11 cellular contexts compared by ENCODE assay signal in genomic region chr19:8144273-8144672, GRCh38. TPM values are rescaled to one million over a fixed set of nuclear protein-coding genes. Genes with fewer than 3 reads are reported as not detected.
"Had no signal": no experiment of that assay in that cellular context is flagged by ENCODE, and none has a peak within 500 bp of the region (broad histone marks: within the 10 kb centered on the region; RNA-seq: fewer than 3 reads in every experiment).

No MANE protein-coding gene starts in this region.

- H3K4me2 ChIP-seq: KMS-11 had no signal

- H3K4me3 ChIP-seq: HAP-1 had no signal

- DNase-seq: GOT3, HFFc6, IMR-90, Karpas-422, KBM-7 had no signal

- H3K4me1 ChIP-seq: HAP-1 had no signal

- H3K36me3 ChIP-seq: HAP-1 had no signal

- H3K4me3 Mint-ChIP-seq: HFFc6 had no signal

- H3K9me3 ChIP-seq: HAP-1 had no signal

- H3K9me3 Mint-ChIP-seq: HFFc6 had no signal

- H3K27ac Mint-ChIP-seq: HFFc6 had no signal

- H3K27ac ChIP-seq: HL-60, KMS-11 had no signal

- ATAC-seq: HCT116 had no signal

RNA-seq across cellular contexts. Expression of gene FBN3, which starts 5.1 kb away (rescaled TPM):
- total RNA-seq: H4, HFFc6, HT1080, IMR-90 had no signal
- polyA plus RNA-seq: IMR-90 had no signal
